27 cellular contexts compared by ENCODE assay signal in genomic region chr16:65790768-65791167, GRCh38.
"Had no signal": no experiment of that assay in that cellular context is flagged by ENCODE, and none has a peak within 500 bp of the region (broad histone marks: within the 10 kb centered on the region; RNA-seq: fewer than 3 reads in every experiment).

No MANE protein-coding gene starts in this region.

- FAIRE-seq: colon, endometrium, endothelial cell of umbilical vein, frontal cortex had no signal

- H3K27me3 ChIP-seq: colonic mucosa, esophagus squamous epithelium, foreskin keratinocyte, gastrocnemius medialis, gastroesophageal sphincter had no signal

- H3K4me1 ChIP-seq: colonic mucosa, foreskin keratinocyte, gastrocnemius medialis had no signal

- H3K27me3 Mint-ChIP-seq: dendritic cell treated with granulocyte-macrophage colony-stimulating factor and Interleukin-4, amounts not matched to agents 40 ng/mL and 50 ng/mL, for 4 days; effector memory CD8-positive, alpha-beta T cell had no signal

- ATAC-seq: effector memory CD8-positive, alpha-beta T cell; esophagus mucosa; foreskin keratinocyte; gastrocnemius medialis; gastroesophageal sphincter; heart right ventricle had no signal

- H3K9me3 Mint-ChIP-seq: dendritic cell treated with granulocyte-macrophage colony-stimulating factor and Interleukin-4, amounts not matched to agents 40 ng/mL and 50 ng/mL, for 4 days; endodermal cell had no signal

- H3K27ac Mint-ChIP-seq: dendritic cell treated with granulocyte-macrophage colony-stimulating factor and Interleukin-4, amounts not matched to agents 40 ng/mL and 50 ng/mL, for 4 days; effector memory CD8-positive, alpha-beta T cell; endodermal cell had no signal

- H3K9me3 ChIP-seq: colonic mucosa, esophagus squamous epithelium, gastrocnemius medialis, gastroesophageal sphincter, heart right ventricle had no signal

- DNase-seq: colonic mucosa; cortex of kidney; dermis blood vessel endothelial cell; dorsolateral prefrontal cortex; effector CD4-positive, alpha-beta T cell; effector CD8-positive, alpha-beta T cell; effector memory CD4-positive, alpha-beta T cell; effector memory CD8-positive, alpha-beta T cell; endodermal cell; erythroblast; esophagus squamous epithelium; foreskin fibroblast; foreskin keratinocyte; foreskin melanocyte; gastrocnemius medialis; glutamatergic neuron; head of caudate nucleus; heart right ventricle had no signal

- H3K4me3 ChIP-seq: colonic mucosa, coronary artery, dorsolateral prefrontal cortex, esophagus squamous epithelium, gastrocnemius medialis, gastroesophageal sphincter, heart right ventricle had no signal

- H3K4me1 Mint-ChIP-seq: endodermal cell had no signal

- H3K27ac ChIP-seq: colonic mucosa, coronary artery, dorsolateral prefrontal cortex, epithelial cell of prostate, esophagus squamous epithelium, foreskin keratinocyte, gastrocnemius medialis, gastroesophageal sphincter, heart right ventricle had no signal

- H3K36me3 ChIP-seq: colonic mucosa, esophagus squamous epithelium, gastrocnemius medialis, gastroesophageal sphincter, heart right ventricle had no signal

- H3K4me3 Mint-ChIP-seq: dendritic cell treated with granulocyte-macrophage colony-stimulating factor and Interleukin-4, amounts not matched to agents 40 ng/mL and 50 ng/mL, for 4 days; effector memory CD8-positive, alpha-beta T cell; endodermal cell had no signal
